ENCODE assay signal across 11 cellular contexts in genomic region chr7:867406-868188, GRCh38. TPM values are rescaled to one million over a fixed set of nuclear protein-coding genes. Genes with fewer than 3 reads are reported as not detected.
A peak's percentile ranks its signal among the peaks of the same experiment; 100 is the strongest.
DNase-seq lines count a peak whose midpoint lies in the region; ATAC-seq and FAIRE-seq lines count a peak whose summit lies in the region.
"Had no signal": no experiment of that assay in that cellular context is flagged by ENCODE, and none has a peak within 500 bp of the region (broad histone marks: within the 10 kb centered on the region; RNA-seq: fewer than 3 reads in every experiment).

No MANE protein-coding gene starts in this region.

- no peak for FAIRE-seq in GM19239 (lab: Jason Lieb, UNC)

- DNase-seq in Daoy (ENCODE audit: low read depth): peak; percentile 56
- DNase-seq in cardiac septum (ENCODE audit: low spot score): peak; percentile 84
- peak; percentile 83 for DNase-seq in renal cortical epithelial cell (ENCODE audit: low read depth)
- no peak for DNase-seq in NCI-H2107 treated with DMSO at 0.1 percent for 48 hours (lab: John Stamatoyannopoulos, UW; ENCODE audit: unreplicated experiment)
- DNase-seq in kidney glomerular epithelial cell (lab: John Stamatoyannopoulos, UW): no peak
- DNase-seq in GM19239 (ENCODE audit: insufficient read length, low spot score): no peak
- DNase-seq: activated CD8-positive, alpha-beta T cell treated with anti-CD3 and anti-CD28 coated beads for 36 hours; DND-41; NCI-H1092 treated with DMSO at 0.1 percent for 48 hours had no signal

- ATAC-seq in GM18861 (IDR thresholded peaks at IDR 0.05; ENCODE audit: unreplicated experiment): no peak
- ATAC-seq: activated CD8-positive, alpha-beta T cell treated with anti-CD3 and anti-CD28 coated beads for 36 hours had no signal

- H3K27ac ChIP-seq in angular gyrus (ENCODE audit: low read depth, low read length): peak overlapping the region; percentile 61

- intact Hi-C loops in cardiac septum (cut with DNase I): loop anchor here (5.0 kb wide), 1 partner anchor 45 kb away; no protein-coding TSS in a partner anchor

RNA-seq across cellular contexts. Expression of gene GET4, which starts 8.8 kb away (rescaled TPM):
- 50.1 and 50.2 TPM in 2 replicates for total RNA-seq in Daoy (2014; rRNA removed; shearing (Covaris generic))
- total RNA-seq in cardiac septum (21.3 TPM), renal cortical epithelial cell (30.7 and 36.5 TPM in 2 replicates)

RNA-seq across cellular contexts. Expression of gene SUN1, which starts 35.3 kb away (rescaled TPM):
- total RNA-seq in Daoy (2014; rRNA removed; shearing (Covaris generic)): 86.1 and 89.0 TPM in 2 replicates
- 153 TPM for total RNA-seq in cardiac septum
- 164 and 234 TPM in 2 replicates for total RNA-seq in renal cortical epithelial cell

Comparison
In these comparisons a context has a peak if more than half of its experiments do, and no peak if none do; other contexts are left out.
1. DNase-seq: peak in Daoy (single experiment), cardiac septum (single experiment) and renal cortical epithelial cell (single experiment); none in NCI-H2107 treated with DMSO at 0.1 percent for 48 hours (single experiment), kidney glomerular epithelial cell (single experiment) and GM19239 (single experiment).